1 cellular context compared by ENCODE assay signal in genomic region chr22:17633998-17634323, GRCh38.
TF ChIP-seq lines count a peak whose summit lies in the region.

No MANE protein-coding gene starts in this region.

TF ChIP-seq in A549, 52 proteins besides CTCF, POLR2A, EP300 and RAD21:
- no peak for TF ChIP-seq ELK1 (IDR thresholded peaks at IDR 0.05; ENCODE audit: low read depth, low read length)
